In genomic region chr4:61762722-61763627, GRCh38 we compare ENCODE assay signal across 1 cellular context.
TF ChIP-seq lines count a peak whose summit lies in the region.

No MANE protein-coding gene starts in this region.

TF ChIP-seq in WTC11, 78 proteins besides CTCF, POLR2A, EP300 and RAD21 (continued from another document):
- TF ChIP-seq, protein P1, sequence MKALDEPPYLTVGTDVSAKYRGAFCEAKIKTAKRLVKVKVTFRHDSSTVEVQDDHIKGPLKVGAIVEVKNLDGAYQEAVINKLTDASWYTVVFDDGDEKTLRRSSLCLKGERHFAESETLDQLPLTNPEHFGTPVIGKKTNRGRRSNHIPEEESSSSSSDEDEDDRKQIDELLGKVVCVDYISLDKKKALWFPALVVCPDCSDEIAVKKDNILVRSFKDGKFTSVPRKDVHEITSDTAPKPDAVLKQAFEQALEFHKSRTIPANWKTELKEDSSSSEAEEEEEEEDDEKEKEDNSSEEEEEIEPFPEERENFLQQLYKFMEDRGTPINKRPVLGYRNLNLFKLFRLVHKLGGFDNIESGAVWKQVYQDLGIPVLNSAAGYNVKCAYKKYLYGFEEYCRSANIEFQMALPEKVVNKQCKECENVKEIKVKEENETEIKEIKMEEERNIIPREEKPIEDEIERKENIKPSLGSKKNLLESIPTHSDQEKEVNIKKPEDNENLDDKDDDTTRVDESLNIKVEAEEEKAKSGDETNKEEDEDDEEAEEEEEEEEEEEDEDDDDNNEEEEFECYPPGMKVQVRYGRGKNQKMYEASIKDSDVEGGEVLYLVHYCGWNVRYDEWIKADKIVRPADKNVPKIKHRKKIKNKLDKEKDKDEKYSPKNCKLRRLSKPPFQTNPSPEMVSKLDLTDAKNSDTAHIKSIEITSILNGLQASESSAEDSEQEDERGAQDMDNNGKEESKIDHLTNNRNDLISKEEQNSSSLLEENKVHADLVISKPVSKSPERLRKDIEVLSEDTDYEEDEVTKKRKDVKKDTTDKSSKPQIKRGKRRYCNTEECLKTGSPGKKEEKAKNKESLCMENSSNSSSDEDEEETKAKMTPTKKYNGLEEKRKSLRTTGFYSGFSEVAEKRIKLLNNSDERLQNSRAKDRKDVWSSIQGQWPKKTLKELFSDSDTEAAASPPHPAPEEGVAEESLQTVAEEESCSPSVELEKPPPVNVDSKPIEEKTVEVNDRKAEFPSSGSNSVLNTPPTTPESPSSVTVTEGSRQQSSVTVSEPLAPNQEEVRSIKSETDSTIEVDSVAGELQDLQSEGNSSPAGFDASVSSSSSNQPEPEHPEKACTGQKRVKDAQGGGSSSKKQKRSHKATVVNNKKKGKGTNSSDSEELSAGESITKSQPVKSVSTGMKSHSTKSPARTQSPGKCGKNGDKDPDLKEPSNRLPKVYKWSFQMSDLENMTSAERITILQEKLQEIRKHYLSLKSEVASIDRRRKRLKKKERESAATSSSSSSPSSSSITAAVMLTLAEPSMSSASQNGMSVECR (CRISPR knock-in tag; IDR thresholded peaks at IDR 0.05; ENCODE audit: borderline replicate concordance): no peak
- no peak for TF ChIP-seq ZNF281 (CRISPR knock-in tag; IDR thresholded peaks at IDR 0.05)
- peak; percentile 96 for TF ChIP-seq PRRX2 (CRISPR knock-in tag; IDR thresholded peaks at IDR 0.05)
- TF ChIP-seq EMX1 (CRISPR knock-in tag; IDR thresholded peaks at IDR 0.05): peak; percentile 91
- no peak for TF ChIP-seq GABPB1 (CRISPR knock-in tag; IDR thresholded peaks at IDR 0.05)
- no peak for TF ChIP-seq FOXJ3 (CRISPR knock-in tag; IDR thresholded peaks at IDR 0.05; ENCODE audit: borderline replicate concordance)
- no peak for TF ChIP-seq ATF1 (CRISPR knock-in tag; IDR thresholded peaks at IDR 0.05)
- TF ChIP-seq KAT7 (CRISPR knock-in tag; IDR thresholded peaks at IDR 0.05; ENCODE audit: borderline replicate concordance): no peak
- TF ChIP-seq ZNF423 (CRISPR knock-in tag; IDR thresholded peaks at IDR 0.05): no peak
- TF ChIP-seq SOX15 (CRISPR knock-in tag; IDR thresholded peaks at IDR 0.05): no peak
- TF ChIP-seq NR3C1 (CRISPR knock-in tag; conservative IDR thresholded peaks at IDR 0.05; ENCODE audit: low read depth): no peak
- TF ChIP-seq ZSCAN18 (CRISPR knock-in tag; IDR thresholded peaks at IDR 0.05): no peak
- TF ChIP-seq TEAD4 (CRISPR knock-in tag; IDR thresholded peaks at IDR 0.05): no peak
- no peak for TF ChIP-seq FOXP1 (CRISPR knock-in tag; IDR thresholded peaks at IDR 0.05; ENCODE audit: borderline replicate concordance)
- TF ChIP-seq, protein P2, sequence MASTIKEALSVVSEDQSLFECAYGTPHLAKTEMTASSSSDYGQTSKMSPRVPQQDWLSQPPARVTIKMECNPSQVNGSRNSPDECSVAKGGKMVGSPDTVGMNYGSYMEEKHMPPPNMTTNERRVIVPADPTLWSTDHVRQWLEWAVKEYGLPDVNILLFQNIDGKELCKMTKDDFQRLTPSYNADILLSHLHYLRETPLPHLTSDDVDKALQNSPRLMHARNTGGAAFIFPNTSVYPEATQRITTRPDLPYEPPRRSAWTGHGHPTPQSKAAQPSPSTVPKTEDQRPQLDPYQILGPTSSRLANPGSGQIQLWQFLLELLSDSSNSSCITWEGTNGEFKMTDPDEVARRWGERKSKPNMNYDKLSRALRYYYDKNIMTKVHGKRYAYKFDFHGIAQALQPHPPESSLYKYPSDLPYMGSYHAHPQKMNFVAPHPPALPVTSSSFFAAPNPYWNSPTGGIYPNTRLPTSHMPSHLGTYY (CRISPR knock-in tag; IDR thresholded peaks at IDR 0.05): peak; percentile 92
- TF ChIP-seq CREB1 (CRISPR knock-in tag; IDR thresholded peaks at IDR 0.05): no peak
- no peak for TF ChIP-seq GTF2I (CRISPR knock-in tag; conservative IDR thresholded peaks at IDR 0.05)
- TF ChIP-seq RELA (CRISPR knock-in tag; IDR thresholded peaks at IDR 0.05; ENCODE audit: borderline replicate concordance): no peak
- TF ChIP-seq, protein P3, sequence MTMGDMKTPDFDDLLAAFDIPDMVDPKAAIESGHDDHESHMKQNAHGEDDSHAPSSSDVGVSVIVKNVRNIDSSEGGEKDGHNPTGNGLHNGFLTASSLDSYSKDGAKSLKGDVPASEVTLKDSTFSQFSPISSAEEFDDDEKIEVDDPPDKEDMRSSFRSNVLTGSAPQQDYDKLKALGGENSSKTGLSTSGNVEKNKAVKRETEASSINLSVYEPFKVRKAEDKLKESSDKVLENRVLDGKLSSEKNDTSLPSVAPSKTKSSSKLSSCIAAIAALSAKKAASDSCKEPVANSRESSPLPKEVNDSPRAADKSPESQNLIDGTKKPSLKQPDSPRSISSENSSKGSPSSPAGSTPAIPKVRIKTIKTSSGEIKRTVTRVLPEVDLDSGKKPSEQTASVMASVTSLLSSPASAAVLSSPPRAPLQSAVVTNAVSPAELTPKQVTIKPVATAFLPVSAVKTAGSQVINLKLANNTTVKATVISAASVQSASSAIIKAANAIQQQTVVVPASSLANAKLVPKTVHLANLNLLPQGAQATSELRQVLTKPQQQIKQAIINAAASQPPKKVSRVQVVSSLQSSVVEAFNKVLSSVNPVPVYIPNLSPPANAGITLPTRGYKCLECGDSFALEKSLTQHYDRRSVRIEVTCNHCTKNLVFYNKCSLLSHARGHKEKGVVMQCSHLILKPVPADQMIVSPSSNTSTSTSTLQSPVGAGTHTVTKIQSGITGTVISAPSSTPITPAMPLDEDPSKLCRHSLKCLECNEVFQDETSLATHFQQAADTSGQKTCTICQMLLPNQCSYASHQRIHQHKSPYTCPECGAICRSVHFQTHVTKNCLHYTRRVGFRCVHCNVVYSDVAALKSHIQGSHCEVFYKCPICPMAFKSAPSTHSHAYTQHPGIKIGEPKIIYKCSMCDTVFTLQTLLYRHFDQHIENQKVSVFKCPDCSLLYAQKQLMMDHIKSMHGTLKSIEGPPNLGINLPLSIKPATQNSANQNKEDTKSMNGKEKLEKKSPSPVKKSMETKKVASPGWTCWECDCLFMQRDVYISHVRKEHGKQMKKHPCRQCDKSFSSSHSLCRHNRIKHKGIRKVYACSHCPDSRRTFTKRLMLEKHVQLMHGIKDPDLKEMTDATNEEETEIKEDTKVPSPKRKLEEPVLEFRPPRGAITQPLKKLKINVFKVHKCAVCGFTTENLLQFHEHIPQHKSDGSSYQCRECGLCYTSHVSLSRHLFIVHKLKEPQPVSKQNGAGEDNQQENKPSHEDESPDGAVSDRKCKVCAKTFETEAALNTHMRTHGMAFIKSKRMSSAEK (CRISPR knock-in tag; IDR thresholded peaks at IDR 0.05; ENCODE audit: borderline replicate concordance): peak; percentile 90
- TF ChIP-seq, protein P4, sequence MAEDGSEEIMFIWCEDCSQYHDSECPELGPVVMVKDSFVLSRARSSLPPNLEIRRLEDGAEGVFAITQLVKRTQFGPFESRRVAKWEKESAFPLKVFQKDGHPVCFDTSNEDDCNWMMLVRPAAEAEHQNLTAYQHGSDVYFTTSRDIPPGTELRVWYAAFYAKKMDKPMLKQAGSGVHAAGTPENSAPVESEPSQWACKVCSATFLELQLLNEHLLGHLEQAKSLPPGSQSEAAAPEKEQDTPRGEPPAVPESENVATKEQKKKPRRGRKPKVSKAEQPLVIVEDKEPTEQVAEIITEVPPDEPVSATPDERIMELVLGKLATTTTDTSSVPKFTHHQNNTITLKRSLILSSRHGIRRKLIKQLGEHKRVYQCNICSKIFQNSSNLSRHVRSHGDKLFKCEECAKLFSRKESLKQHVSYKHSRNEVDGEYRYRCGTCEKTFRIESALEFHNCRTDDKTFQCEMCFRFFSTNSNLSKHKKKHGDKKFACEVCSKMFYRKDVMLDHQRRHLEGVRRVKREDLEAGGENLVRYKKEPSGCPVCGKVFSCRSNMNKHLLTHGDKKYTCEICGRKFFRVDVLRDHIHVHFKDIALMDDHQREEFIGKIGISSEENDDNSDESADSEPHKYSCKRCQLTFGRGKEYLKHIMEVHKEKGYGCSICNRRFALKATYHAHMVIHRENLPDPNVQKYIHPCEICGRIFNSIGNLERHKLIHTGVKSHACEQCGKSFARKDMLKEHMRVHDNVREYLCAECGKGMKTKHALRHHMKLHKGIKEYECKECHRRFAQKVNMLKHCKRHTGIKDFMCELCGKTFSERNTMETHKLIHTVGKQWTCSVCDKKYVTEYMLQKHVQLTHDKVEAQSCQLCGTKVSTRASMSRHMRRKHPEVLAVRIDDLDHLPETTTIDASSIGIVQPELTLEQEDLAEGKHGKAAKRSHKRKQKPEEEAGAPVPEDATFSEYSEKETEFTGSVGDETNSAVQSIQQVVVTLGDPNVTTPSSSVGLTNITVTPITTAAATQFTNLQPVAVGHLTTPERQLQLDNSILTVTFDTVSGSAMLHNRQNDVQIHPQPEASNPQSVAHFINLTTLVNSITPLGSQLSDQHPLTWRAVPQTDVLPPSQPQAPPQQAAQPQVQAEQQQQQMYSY (CRISPR knock-in tag; IDR thresholded peaks at IDR 0.05): no peak
- TF ChIP-seq TEAD1 (CRISPR knock-in tag; IDR thresholded peaks at IDR 0.05): no peak
- TF ChIP-seq SP1 (CRISPR knock-in tag; conservative IDR thresholded peaks at IDR 0.05): no peak
- TF ChIP-seq, protein P5, sequence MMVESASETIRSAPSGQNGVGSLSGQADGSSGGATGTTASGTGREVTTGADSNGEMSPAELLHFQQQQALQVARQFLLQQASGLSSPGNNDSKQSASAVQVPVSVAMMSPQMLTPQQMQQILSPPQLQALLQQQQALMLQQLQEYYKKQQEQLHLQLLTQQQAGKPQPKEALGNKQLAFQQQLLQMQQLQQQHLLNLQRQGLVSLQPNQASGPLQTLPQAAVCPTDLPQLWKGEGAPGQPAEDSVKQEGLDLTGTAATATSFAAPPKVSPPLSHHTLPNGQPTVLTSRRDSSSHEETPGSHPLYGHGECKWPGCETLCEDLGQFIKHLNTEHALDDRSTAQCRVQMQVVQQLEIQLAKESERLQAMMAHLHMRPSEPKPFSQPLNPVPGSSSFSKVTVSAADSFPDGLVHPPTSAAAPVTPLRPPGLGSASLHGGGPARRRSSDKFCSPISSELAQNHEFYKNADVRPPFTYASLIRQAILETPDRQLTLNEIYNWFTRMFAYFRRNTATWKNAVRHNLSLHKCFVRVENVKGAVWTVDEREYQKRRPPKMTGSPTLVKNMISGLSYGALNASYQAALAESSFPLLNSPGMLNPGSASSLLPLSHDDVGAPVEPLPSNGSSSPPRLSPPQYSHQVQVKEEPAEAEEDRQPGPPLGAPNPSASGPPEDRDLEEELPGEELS (CRISPR knock-in tag; IDR thresholded peaks at IDR 0.05): no peak
- TF ChIP-seq USF1 (CRISPR knock-in tag; IDR thresholded peaks at IDR 0.05): no peak
- no peak for TF ChIP-seq E2F4 (CRISPR knock-in tag; IDR thresholded peaks at IDR 0.05; ENCODE audit: borderline replicate concordance, low read depth)
- no peak for TF ChIP-seq ZNF219 (CRISPR knock-in tag; IDR thresholded peaks at IDR 0.05; ENCODE audit: borderline replicate concordance)
- no peak for TF ChIP-seq TP53 (CRISPR knock-in tag; IDR thresholded peaks at IDR 0.05)
- TF ChIP-seq CBFB (CRISPR knock-in tag; IDR thresholded peaks at IDR 0.05; ENCODE audit: low read depth): no peak
TF ChIP-seq in WTC11: peak in this region for 9.
